2 cellular contexts compared by ENCODE assay signal in the genomic region with DNA sequence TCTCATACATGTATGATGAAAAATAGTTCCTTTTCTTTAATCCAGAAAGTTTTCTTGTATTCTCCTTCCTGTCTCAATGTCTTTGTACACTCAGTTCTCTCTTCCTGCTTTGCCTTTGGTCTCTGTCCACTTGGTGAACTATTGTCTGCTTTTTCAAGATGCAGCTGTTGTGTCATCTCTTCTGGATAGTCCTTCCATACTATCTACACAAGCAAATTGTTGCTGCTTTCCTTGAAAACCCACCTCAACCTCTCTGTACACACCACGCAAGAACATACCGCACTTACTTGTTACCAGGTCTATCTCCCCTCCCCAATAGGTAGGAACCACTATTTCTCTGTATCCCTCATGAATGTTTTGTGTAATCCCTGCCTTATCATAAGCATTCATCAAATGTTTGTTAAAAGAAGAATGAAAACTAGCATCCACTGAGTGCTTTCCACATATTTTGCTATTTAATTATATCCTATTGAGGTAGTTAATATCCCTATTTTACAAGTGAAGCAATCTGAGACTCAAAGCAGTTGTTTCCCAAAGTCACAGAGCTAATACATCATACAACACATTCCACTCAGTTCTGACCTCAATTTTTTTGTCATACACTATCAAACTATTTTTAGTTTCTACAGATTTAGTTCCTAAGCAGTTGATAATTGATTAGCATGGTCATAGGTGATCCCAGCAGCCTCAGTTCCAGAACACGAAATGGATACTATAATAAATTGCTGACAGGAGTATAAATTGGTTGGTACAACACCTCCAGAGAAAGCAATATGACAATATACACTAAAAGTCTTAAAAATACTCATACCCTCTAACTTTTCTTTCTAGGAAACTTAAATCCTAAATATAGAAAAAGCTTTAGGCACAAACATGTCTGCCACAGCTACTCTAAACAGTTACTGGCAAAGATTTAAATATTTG.
TF ChIP-seq lines count a peak whose summit lies in the region.

No MANE protein-coding gene starts in this region.

TF ChIP-seq in A549, 52 proteins besides CTCF, POLR2A, EP300 and RAD21:
- TF ChIP-seq MAFK (IDR thresholded peaks at IDR 0.05; ENCODE audit: partially characterized antibody) (peak; percentile 50), RARB (CRISPR knock-in tag; IDR thresholded peaks at IDR 0.05) (no peak)

TF ChIP-seq in GM12878, 131 proteins besides CTCF, POLR2A, EP300 and RAD21:
- TF ChIP-seq ZNF217 (IDR thresholded peaks at IDR 0.05) (no peak), JUNB (IDR thresholded peaks at IDR 0.05) (no peak), BHLHE40 (IDR thresholded peaks at IDR 0.05; ENCODE audit: borderline replicate concordance in 1 of 2, low read depth in 2 of 2, low read length in 1 of 2) (no peak), ZNF274 (IDR thresholded peaks at IDR 0.05; ENCODE audit: insufficient read depth, insufficient read length) (no peak), IKZF1 (conservative IDR thresholded peaks at IDR 0.05) (no peak)
- TF ChIP-seq, protein P1, sequence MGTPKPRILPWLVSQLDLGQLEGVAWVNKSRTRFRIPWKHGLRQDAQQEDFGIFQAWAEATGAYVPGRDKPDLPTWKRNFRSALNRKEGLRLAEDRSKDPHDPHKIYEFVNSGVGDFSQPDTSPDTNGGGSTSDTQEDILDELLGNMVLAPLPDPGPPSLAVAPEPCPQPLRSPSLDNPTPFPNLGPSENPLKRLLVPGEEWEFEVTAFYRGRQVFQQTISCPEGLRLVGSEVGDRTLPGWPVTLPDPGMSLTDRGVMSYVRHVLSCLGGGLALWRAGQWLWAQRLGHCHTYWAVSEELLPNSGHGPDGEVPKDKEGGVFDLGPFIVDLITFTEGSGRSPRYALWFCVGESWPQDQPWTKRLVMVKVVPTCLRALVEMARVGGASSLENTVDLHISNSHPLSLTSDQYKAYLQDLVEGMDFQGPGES (IDR thresholded peaks at IDR 0.05): no peak
